Comparison of ENCODE assay signal across 6 cellular contexts in genomic region chr12:131954460-131954859, GRCh38. TPM values are rescaled to one million over a fixed set of nuclear protein-coding genes. Genes with fewer than 3 reads are reported as not detected.
A peak's percentile ranks its signal among the peaks of the same experiment; 100 is the strongest.
DNase-seq lines count a peak whose midpoint lies in the region; ATAC-seq, FAIRE-seq and TF ChIP-seq lines count a peak whose summit lies in the region.
"Not testable (repeated sequence)": the region's sequence is repeated elsewhere in the genome, so short reads cannot be mapped to it uniquely, and the experiment has no call there.

No MANE protein-coding gene starts in this region.

- not testable (repeated sequence) for H4K8ac ChIP-seq in trophoblast cell (ENCODE audit: low read depth, low read length)

- H3K36me3 Mint-ChIP-seq in T-helper 17 cell (ENCODE audit: low read depth); chondrocyte (ENCODE audit: low read depth): not testable (repeated sequence)

- H2AK5ac ChIP-seq in trophoblast cell (ENCODE audit: low read length) = not testable (repeated sequence)

- H3K79me1 ChIP-seq in trophoblast cell (ENCODE audit: low read length) = not testable (repeated sequence)

- H3K27me3 ChIP-seq in trophoblast cell (ENCODE audit: insufficient read depth, low read length) = not testable (repeated sequence)

- H3K4me3 Mint-ChIP-seq in T-helper 17 cell; chondrocyte (ENCODE audit: unreplicated experiment): not testable (repeated sequence)

- H3K9ac ChIP-seq in kidney (ENCODE audit: low read length in 2 of 2); trophoblast cell (ENCODE audit: low read length): not testable (repeated sequence)

- H3K27me3 Mint-ChIP-seq in T-helper 17 cell; chondrocyte (ENCODE audit: low read depth): not testable (repeated sequence)

- TF ChIP-seq CTCF in chondrocyte (IDR thresholded peaks at IDR 0.05); kidney (IDR thresholded peaks at IDR 0.05; ENCODE audit: borderline replicate concordance, extremely low read depth, insufficient read depth): not testable (repeated sequence)

- H3K79me2 ChIP-seq in trophoblast cell (ENCODE audit: control insufficient read depth, insufficient read depth, low read length, poor library complexity) = peaks cover 13% of the 10 kb centered on the region

- H2BK120ac ChIP-seq in trophoblast cell (ENCODE audit: insufficient read depth, low read length, poor library complexity) = not testable (repeated sequence)

- H2AFZ ChIP-seq in trophoblast cell (ENCODE audit: insufficient read depth, low read length, poor library complexity) = not testable (repeated sequence)

- not testable (repeated sequence) for H3K36me3 ChIP-seq in kidney (ENCODE audit: control insufficient read depth in 1 of 2, insufficient read depth in 2 of 2, low read length in 2 of 2); trophoblast cell (ENCODE audit: control insufficient read depth in 1 of 2, insufficient read depth in 2 of 2, low read length in 2 of 2)

- not testable (repeated sequence) for H3K4me3 ChIP-seq in kidney (ENCODE audit: low read length in 2 of 2); trophoblast cell (ENCODE audit: low read depth, low read length)

- not testable (repeated sequence) for H3K9me3 ChIP-seq in T-helper 17 cell (ENCODE audit: control insufficient read depth, low read length, poor library complexity, severe bottlenecking); kidney (ENCODE audit: control insufficient read depth in 1 of 2, low read length in 2 of 2); trophoblast cell (ENCODE audit: insufficient read depth, low read depth, low read length)

- H3K4me1 ChIP-seq in kidney (ENCODE audit: control insufficient read depth in 1 of 2, insufficient read depth in 1 of 2, low read depth in 1 of 2, low read length in 2 of 2); trophoblast cell (ENCODE audit: control insufficient read depth in 1 of 2, insufficient read depth in 2 of 2, low read length in 2 of 2): not testable (repeated sequence)

- DNase-seq in T-helper 17 cell; chondrocyte (ENCODE audit: low spot score); trophoblast cell: not testable (repeated sequence)
- DNase-seq in activated CD8-positive, alpha-beta memory T cell treated with anti-CD3 and anti-CD28 coated beads, Interleukin-2, amount 50 U/mL, for 48 hours = peak; percentile 20
- DNase-seq in kidney (peak; percentile 18), ureter (ENCODE audit: low spot score) (peak; percentile 12)

- whole genome bisulfite sequencing in trophoblast cell (ENCODE audit: extremely low coverage, insufficient coverage, insufficient read length) = no CpG with 5 or more reads among the region's 13 CpGs

- not testable (repeated sequence) for FAIRE-seq in kidney (lab: Jason Lieb, UNC)

- not testable (repeated sequence) for H3K27ac ChIP-seq in kidney (ENCODE audit: low read depth in 2 of 2, low read length in 2 of 2); trophoblast cell (ENCODE audit: low read depth, low read length)

- not testable (repeated sequence) for H3K4me2 ChIP-seq in trophoblast cell (ENCODE audit: low read length)

- not testable (repeated sequence) for ATAC-seq in T-helper 17 cell

- not testable (repeated sequence) for H3K14ac ChIP-seq in trophoblast cell (ENCODE audit: low read length)

- H3K27ac Mint-ChIP-seq in T-helper 17 cell (peak overlapping the region; percentile 27), chondrocyte (ENCODE audit: unreplicated experiment) (peak overlapping the region; percentile 22)

- intact Hi-C loops in kidney (cut with DNase I) = not testable (repeated sequence)

- not testable (repeated sequence) for H3K9me3 Mint-ChIP-seq in chondrocyte (ENCODE audit: low read depth)

- not testable (repeated sequence) for H2BK12ac ChIP-seq in trophoblast cell (ENCODE audit: low read length)

- H3K4ac ChIP-seq in trophoblast cell (ENCODE audit: low read depth, low read length) = peak overlapping the region; percentile 61

- not testable (repeated sequence) for H4K12ac ChIP-seq in trophoblast cell (ENCODE audit: low read depth, low read length)

- H3K23ac ChIP-seq in trophoblast cell (ENCODE audit: low read length) = not testable (repeated sequence)

- H3K4me1 Mint-ChIP-seq in T-helper 17 cell (peaks cover 45% of the 10 kb centered on the region), chondrocyte (ENCODE audit: low read depth) (peaks cover 37% of the 10 kb centered on the region)

- not testable (repeated sequence) for H4K91ac ChIP-seq in trophoblast cell (ENCODE audit: low read depth, low read length)

- H2BK5ac ChIP-seq in trophoblast cell (ENCODE audit: low read depth, low read length, poor library complexity) = not testable (repeated sequence)

- not testable (repeated sequence) for H3K18ac ChIP-seq in trophoblast cell (ENCODE audit: low read length)

RNA-seq across cellular contexts. Expression of gene EP400, which starts 4.7 kb away (rescaled TPM):
- 10 to 100 TPM; 67.4 to 79.0 TPM for total RNA-seq in T-helper 17 cell
- total RNA-seq in chondrocyte = 35.9 to 48.0 TPM (median 36.8 TPM) in 3 replicates
- total RNA-seq in kidney = 44.7 TPM
- polyA plus RNA-seq in kidney (ENCODE audit: insufficient read depth, low read depth, low replicate concordance) = 7.5 TPM
- 25.4 and 26.9 TPM in 2 replicates for polyA plus RNA-seq in trophoblast cell (2013)
- 71.8 TPM for total RNA-seq in ureter

RNA-seq across cellular contexts. Expression of gene PUS1, which starts 25.4 kb away (rescaled TPM):
- 10 to 100 TPM; 23.6 TPM for total RNA-seq in T-helper 17 cell
- total RNA-seq in chondrocyte = 18.7 to 21.0 TPM (median 19.8 TPM) in 3 replicates
- total RNA-seq in kidney = 28.8 TPM
- polyA plus RNA-seq in kidney (ENCODE audit: insufficient read depth, low read depth, low replicate concordance) = 16.1 TPM
- 33.0 and 33.3 TPM in 2 replicates for polyA plus RNA-seq in trophoblast cell (2013)
- 46.9 TPM for total RNA-seq in ureter
